In genomic region chr10:63161592-63161991, GRCh38 we compare ENCODE assay signal across 13 cellular contexts.
"Had no signal": no experiment of that assay in that cellular context is flagged by ENCODE, and none has a peak within 500 bp of the region (broad histone marks: within the 10 kb centered on the region; RNA-seq: fewer than 3 reads in every experiment).

No MANE protein-coding gene starts in this region.

- H3K4me1 ChIP-seq: ascending aorta, thyroid gland had no signal

- H3K9me3 ChIP-seq: ascending aorta, esophagus squamous epithelium, ovary, thyroid gland, uterus had no signal

- H3K4me1 Mint-ChIP-seq: nephron had no signal

- H3K4me3 ChIP-seq: ascending aorta, esophagus squamous epithelium, lung, ovary, thyroid gland, uterus had no signal

- H3K27me3 Mint-ChIP-seq: activated CD4-positive, alpha-beta memory T cell treated with anti-CD3 and anti-CD28 coated beads for 36 hours had no signal

- ATAC-seq: left colon had no signal

- H3K4me3 Mint-ChIP-seq: activated CD4-positive, alpha-beta memory T cell treated with anti-CD3 and anti-CD28 coated beads for 36 hours; nephron; T-helper 2 cell treated with Interferon-gamma antibody and Interleukin-4, amounts not matched to agents 5 μg/mL and 100 μg/mL, for 36 hours had no signal

- H3K36me3 ChIP-seq: ascending aorta, ovary, uterus had no signal

- H3K27ac Mint-ChIP-seq: activated CD4-positive, alpha-beta memory T cell treated with anti-CD3 and anti-CD28 coated beads for 36 hours; nephron; T-helper 2 cell treated with Interferon-gamma antibody and Interleukin-4, amounts not matched to agents 5 μg/mL and 100 μg/mL, for 36 hours had no signal

- H3K36me3 Mint-ChIP-seq: activated CD4-positive, alpha-beta memory T cell treated with anti-CD3 and anti-CD28 coated beads for 36 hours had no signal

- H3K9me3 Mint-ChIP-seq: activated CD4-positive, alpha-beta memory T cell treated with anti-CD3 and anti-CD28 coated beads for 36 hours; nephron; T-helper 2 cell treated with Interferon-gamma antibody and Interleukin-4, amounts not matched to agents 5 μg/mL and 100 μg/mL, for 36 hours had no signal

- DNase-seq: activated CD4-positive, alpha-beta memory T cell treated with anti-CD3 and anti-CD28 coated beads for 36 hours; esophagus squamous epithelium; foreskin fibroblast; left colon; ovary; retina; small intestine; thyroid gland; uterus had no signal

- H3K27ac ChIP-seq: ascending aorta, esophagus squamous epithelium, ovary, thyroid gland, uterus had no signal

- H3K27me3 ChIP-seq: ascending aorta, esophagus squamous epithelium, ovary, thyroid gland, uterus had no signal
